Comparison of ENCODE assay signal across 3 cellular contexts in genomic region chr7:41051062-41051461, GRCh38.
"Had no signal": no experiment of that assay in that cellular context is flagged by ENCODE, and none has a peak within 500 bp of the region (broad histone marks: within the 10 kb centered on the region; RNA-seq: fewer than 3 reads in every experiment).

No MANE protein-coding gene starts in this region.

- DNase-seq: H9, HCEC 1CT had no signal

- H3K4me3 ChIP-seq: GM23338 had no signal

- H2AFZ ChIP-seq: GM23338 had no signal
